22 cellular contexts compared by ENCODE assay signal in genomic region chr7:96167424-96167823, GRCh38.
DNase-seq lines count a peak whose midpoint lies in the region; ATAC-seq, FAIRE-seq and TF ChIP-seq lines count a peak whose summit lies in the region.
"Had no signal": no experiment of that assay in that cellular context is flagged by ENCODE, and none has a peak within 500 bp of the region (broad histone marks: within the 10 kb centered on the region; RNA-seq: fewer than 3 reads in every experiment).

No MANE protein-coding gene starts in this region.

- H2AFZ ChIP-seq in hepatocyte = no peak overlapping the region
- H2AFZ ChIP-seq: GM23248 had no signal

- H3K36me3 ChIP-seq in hepatocyte (replicated peaks; ENCODE audit: insufficient read depth, low read depth) = no peaks in the 10 kb centered on the region

- no peak overlapping the region for H3K4me2 ChIP-seq in hepatocyte

- H4K20me1 ChIP-seq in hepatocyte (ENCODE audit: insufficient read depth, poor library complexity, severe bottlenecking) = no peaks in the 10 kb centered on the region

- TF ChIP-seq POLR2A in GM18505 (IDR thresholded peaks at IDR 0.05; ENCODE audit: borderline replicate concordance, extremely low read depth, insufficient read depth, insufficient read length) = no peak

- ATAC-seq in GM21576 (IDR thresholded peaks at IDR 0.05; ENCODE audit: unreplicated experiment) = peak; percentile 68
- ATAC-seq in HG03460 (IDR thresholded peaks at IDR 0.05; ENCODE audit: unreplicated experiment) = peak; percentile 51
- no peak for ATAC-seq in GM21737 (IDR thresholded peaks at IDR 0.05; ENCODE audit: unreplicated experiment)
- no peak for ATAC-seq in GM18505 (IDR thresholded peaks at IDR 0.05; ENCODE audit: unreplicated experiment)
- ATAC-seq: activated naive CD4-positive, alpha-beta T cell treated with anti-CD3 and anti-CD28 coated beads, Interleukin-2, amount 50 U/mL, for 72 hours; left lung; naive thymus-derived CD8-positive, alpha-beta T cell; upper lobe of right lung had no signal

- no peak for TF ChIP-seq CTCF in epithelial cell of proximal tubule (conservative IDR thresholded peaks at IDR 0.05; ENCODE audit: low read depth, low read length)
- TF ChIP-seq CTCF in hepatocyte (IDR thresholded peaks at IDR 0.05; ENCODE audit: poor library complexity) = no peak

- FAIRE-seq in GM18507 (lab: Jason Lieb, UNC) = peak; percentile 5
- FAIRE-seq: astrocyte had no signal

- H3K27ac ChIP-seq in hepatocyte = no peak overlapping the region
- H3K27ac ChIP-seq: epithelial cell of prostate, GM23248, left lung, upper lobe of right lung had no signal

- no peaks in the 10 kb centered on the region for H3K27me3 ChIP-seq in hepatocyte
- H3K27me3 ChIP-seq: left lung, upper lobe of right lung had no signal

- H3K4me3 ChIP-seq in epithelial cell of proximal tubule (ENCODE audit: low read depth, low read length) (no peak overlapping the region), hepatocyte (no peak overlapping the region)
- H3K4me3 ChIP-seq: GM23248, left lung, upper lobe of right lung had no signal

- no peaks in the 10 kb centered on the region for H3K79me2 ChIP-seq in hepatocyte

- no peaks in the 10 kb centered on the region for H3K4me1 ChIP-seq in hepatocyte (ENCODE audit: insufficient read depth)
- H3K4me1 ChIP-seq: left lung, upper lobe of right lung had no signal

- no peaks in the 10 kb centered on the region for H3K9me2 ChIP-seq in hepatocyte (replicated peaks; ENCODE audit: insufficient read depth)

- no peaks in the 10 kb centered on the region for H3K9me3 ChIP-seq in hepatocyte (ENCODE audit: low read depth)
- H3K9me3 ChIP-seq: left lung, upper lobe of right lung had no signal

- DNase-seq in GM18507 (ENCODE audit: extremely low spot score, insufficient read length, low read depth) = no peak
- peak; percentile 30 for DNase-seq in epithelial cell of proximal tubule (ENCODE audit: low read depth)
- no peak for DNase-seq in GM19238 (ENCODE audit: insufficient read length, low spot score)
- no peak for DNase-seq in hepatocyte (ENCODE audit: low spot score)
- DNase-seq: activated CD4-positive, alpha-beta T cell treated with anti-CD3 and anti-CD28 coated beads for 48 hours; C1 segment of cervical spinal cord; Calu3; cerebellar nuclear complex; GM23248; immature natural killer cell; KBM-7; left lung; naive thymus-derived CD8-positive, alpha-beta T cell; NCI-H446 treated with DMSO at 0.1 percent for 48 hours; upper lobe of right lung had no signal

- WGBS in hepatocyte (ENCODE audit: low lambda C conversion rate, missing lambda C conversion rate) = 89% methylated on average over 1 of the region's 1 CpG

Comparison
In these comparisons a context has a peak if more than half of its experiments do, and no peak if none do; other contexts are left out.
1. ATAC-seq: peak in GM21576 (single experiment) and HG03460 (single experiment); none in GM21737 (single experiment) and GM18505 (single experiment).